14 cellular contexts compared by ENCODE assay signal in genomic region chr20:33829636-33830035, GRCh38. TPM values are rescaled to one million over a fixed set of nuclear protein-coding genes. Genes with fewer than 3 reads are reported as not detected.
DNase-seq lines count a peak whose midpoint lies in the region; ATAC-seq, FAIRE-seq and TF ChIP-seq lines count a peak whose summit lies in the region.
"Had no signal": no experiment of that assay in that cellular context is flagged by ENCODE, and none has a peak within 500 bp of the region (broad histone marks: within the 10 kb centered on the region; RNA-seq: fewer than 3 reads in every experiment).

No MANE protein-coding gene starts in this region.

- H3K4me2 ChIP-seq in astrocyte (ENCODE audit: low read length) (no peak overlapping the region), HepG2 (ENCODE audit: low read depth, low read length) (no peak overlapping the region)

- in situ Hi-C loops in HepG2 (cut with HindIII; ENCODE audit: extremely low pct_ligation_motif_present, low pct_unique_long_range_greater_than_20kb): no loop called here

- H3K9me3 ChIP-seq in heart left ventricle: no peaks in the 10 kb centered on the region
- no peaks in the 10 kb centered on the region for H3K9me3 ChIP-seq in astrocyte (ENCODE audit: insufficient read depth, low read depth, low read length)
- no peaks in the 10 kb centered on the region for H3K9me3 ChIP-seq in HepG2 (ENCODE audit: low read length)

- TF ChIP-seq POLR2A in heart left ventricle (IDR thresholded peaks at IDR 0.05): no peak
- TF ChIP-seq POLR2A in HepG2 (IDR thresholded peaks at IDR 0.05; ENCODE audit: insufficient read depth in 1 of 2, low read depth in 2 of 2, low read length in 2 of 2): no peak

- H3K9ac ChIP-seq in astrocyte (ENCODE audit: low read length) (no peak overlapping the region), HepG2 (ENCODE audit: insufficient read depth, low read depth, low read length) (no peak overlapping the region)

- intact Hi-C loops in heart left ventricle (cut with DNase I): no loop called here
- intact Hi-C loops in cardiac septum (cut with DNase I): no loop called here
- intact Hi-C loops in HepG2 (cut with micrococcal nuclease; ENCODE audit: unreplicated experiment): loop anchor here (10.0 kb wide), 1 partner anchor 75 kb away; no protein-coding TSS in a partner anchor

- H3K4me1 ChIP-seq in heart left ventricle: peaks cover 8 to 100% (median 89%) of the 10 kb centered on the region in 12 donors
- peaks cover 11% of the 10 kb centered on the region for H3K4me1 ChIP-seq in astrocyte (ENCODE audit: insufficient read depth, low read length)
- H3K4me1 ChIP-seq in urinary bladder (ENCODE audit: insufficient read depth): peaks cover 9% of the 10 kb centered on the region
- peaks cover 49% of the 10 kb centered on the region for H3K4me1 ChIP-seq in HepG2 (ENCODE audit: insufficient read depth, low read length)

- no peak for ATAC-seq in heart left ventricle
- no peak for ATAC-seq in naive thymus-derived CD8-positive, alpha-beta T cell
- ATAC-seq in HG02571 (IDR thresholded peaks at IDR 0.05; ENCODE audit: unreplicated experiment): no peak
- no peak for ATAC-seq in HepG2
- no peak for ATAC-seq in GM19328 (IDR thresholded peaks at IDR 0.05; ENCODE audit: unreplicated experiment)

- H3K4me3 Mint-ChIP-seq in astrocyte (ENCODE audit: unreplicated experiment): peak overlapping the region; percentile 3
- H3K4me3 Mint-ChIP-seq in naive thymus-derived CD8-positive, alpha-beta T cell: peak overlapping the region in 1 of 10 donors; percentile 20
- H3K4me3 Mint-ChIP-seq: activated CD4-positive, alpha-beta memory T cell treated with anti-CD3 and anti-CD28 coated beads for 36 hours had no signal

- no peaks in the 10 kb centered on the region for H3K9me3 Mint-ChIP-seq in astrocyte (ENCODE audit: unreplicated experiment)
- H3K9me3 Mint-ChIP-seq in naive thymus-derived CD8-positive, alpha-beta T cell: no peaks in the 10 kb centered on the region
- H3K9me3 Mint-ChIP-seq: activated CD4-positive, alpha-beta memory T cell treated with anti-CD3 and anti-CD28 coated beads for 36 hours had no signal

- POLR2A ChIA-PET in naive thymus-derived CD8-positive, alpha-beta T cell (lab: Charles Lee): no interaction called here
- POLR2A ChIA-PET in HepG2 (lab: Yijun Ruan, JAX): no interaction called here

- H3K27ac ChIP-seq in heart left ventricle (peak overlapping the region in 9 of 12 donors; percentile 3 to 69 (median 41)), astrocyte (ENCODE audit: low read depth, low read length) (no peak overlapping the region), urinary bladder (ENCODE audit: low read depth) (peak overlapping the region; percentile 54), HepG2 (ENCODE audit: extremely low read length, insufficient read depth, low read length) (no peak overlapping the region)

- CTCF ChIA-PET in HepG2 (lab: Yijun Ruan, JAX; ENCODE audit: low intra/inter-chr PET ratio, low total read pairs): no interaction called here

- H3K36me3 ChIP-seq in heart left ventricle (peaks cover 0 to 5% (median 0%) of the 10 kb centered on the region in 9 donors), astrocyte (ENCODE audit: insufficient read depth, low read length) (no peaks in the 10 kb centered on the region), urinary bladder (ENCODE audit: insufficient read depth) (no peaks in the 10 kb centered on the region), HepG2 (replicated peaks in 1 of 2; ENCODE audit: control insufficient read depth in 1 of 2, insufficient read depth in 2 of 2, low read length in 2 of 2) (peaks cover 5 to 17% of the 10 kb centered on the region in 2 experiments; a peak in 3 of 5 replicates)

- no peak for TF ChIP-seq RAD21 in HepG2 (CRISPR knock-in tag; IDR thresholded peaks at IDR 0.05)

- DNase-seq in heart left ventricle: no peak
- DNase-seq in cardiac septum (ENCODE audit: low spot score): no peak
- DNase-seq in astrocyte (ENCODE audit: low read depth): no peak
- DNase-seq in naive thymus-derived CD8-positive, alpha-beta T cell: no peak
- DNase-seq in HepG2 (ENCODE audit: low spot score): no peak
- DNase-seq: activated CD4-positive, alpha-beta memory T cell treated with anti-CD3 and anti-CD28 coated beads for 36 hours; DND-41; GOT3; NCI-H146 had no signal

- H4K20me1 ChIP-seq in astrocyte (ENCODE audit: insufficient read depth, low read length): peaks cover 98% of the 10 kb centered on the region
- H4K20me1 ChIP-seq in HepG2 (ENCODE audit: insufficient read depth, low read length): peaks cover 28% of the 10 kb centered on the region

- no TSS peak for BruUV-seq in HepG2 (replicated peaks; lab: Mats Ljungman, UMichigan)

- TF ChIP-seq EP300 in HepG2 (IDR thresholded peaks at IDR 0.05; ENCODE audit: low read depth in 2 of 2, low read length in 2 of 2) (no peak), HepG2 (CRISPR knock-in tag; IDR thresholded peaks at IDR 0.05; ENCODE audit: borderline replicate concordance) (no peak)

- no peak overlapping the region for H2AFZ ChIP-seq in astrocyte (ENCODE audit: low read depth, low read length)
- no peak overlapping the region for H2AFZ ChIP-seq in HepG2 (ENCODE audit: low read length)

- no peaks in the 10 kb centered on the region for H3K27me3 ChIP-seq in heart left ventricle
- H3K27me3 ChIP-seq in astrocyte (ENCODE audit: insufficient read depth, low read length): no peaks in the 10 kb centered on the region
- H3K27me3 ChIP-seq in HepG2 (ENCODE audit: control insufficient read depth in 1 of 2, insufficient read depth in 2 of 2, low read length in 2 of 2): no peaks in the 10 kb centered on the region

- TF ChIP-seq CTCF in heart left ventricle (IDR thresholded peaks at IDR 0.05) (no peak), astrocyte (IDR thresholded peaks at IDR 0.05; ENCODE audit: insufficient read depth, low read depth, low read length) (no peak), HepG2 (CRISPR knock-in tag; IDR thresholded peaks at IDR 0.05) (no peak)

- no peaks in the 10 kb centered on the region for H3K27me3 Mint-ChIP-seq in astrocyte (ENCODE audit: low read depth, unreplicated experiment)
- H3K27me3 Mint-ChIP-seq in naive thymus-derived CD8-positive, alpha-beta T cell: no peaks in the 10 kb centered on the region
- H3K27me3 Mint-ChIP-seq: activated CD4-positive, alpha-beta memory T cell treated with anti-CD3 and anti-CD28 coated beads for 36 hours had no signal

- FAIRE-seq in astrocyte (lab: Jason Lieb, UNC) (no peak), HepG2 (lab: Jason Lieb, UNC) (no peak)
- FAIRE-seq: GM12892 had no signal

- no peak overlapping the region for H3K27ac Mint-ChIP-seq in astrocyte (ENCODE audit: unreplicated experiment)
- H3K27ac Mint-ChIP-seq in naive thymus-derived CD8-positive, alpha-beta T cell: peak overlapping the region in 8 of 10 donors; percentile 2 to 82 (median 36)
- H3K27ac Mint-ChIP-seq: activated CD4-positive, alpha-beta memory T cell treated with anti-CD3 and anti-CD28 coated beads for 36 hours had no signal

- peaks cover 14% of the 10 kb centered on the region for H3K36me3 Mint-ChIP-seq in astrocyte (ENCODE audit: low read depth, unreplicated experiment)
- H3K36me3 Mint-ChIP-seq in naive thymus-derived CD8-positive, alpha-beta T cell: peaks cover 8 to 46% (median 11%) of the 10 kb centered on the region in 3 donors

- WGBS in heart left ventricle, 4 donors: 55 to 72% (median 58%) methylated on average over 3 of the region's 3 CpGs
- 41% methylated on average over 3 of the region's 3 CpGs for WGBS in urinary bladder
- WGBS in HepG2 (ENCODE audit: low lambda C conversion rate): 89% methylated on average over 3 of the region's 3 CpGs

- H3K4me3 ChIP-seq in heart left ventricle: no peak overlapping the region
- no peak overlapping the region for H3K4me3 ChIP-seq in astrocyte (ENCODE audit: insufficient read depth, low read depth, low read length)
- no peak overlapping the region for H3K4me3 ChIP-seq in urinary bladder (ENCODE audit: low read depth, low read length)
- H3K4me3 ChIP-seq in HepG2 (replicated peaks in 1 of 3; ENCODE audit: insufficient read depth in 1 of 3, low read depth in 2 of 3, low read length in 3 of 3): no peak overlapping the region
- H3K4me3 ChIP-seq: lung had no signal

- peaks cover 31% of the 10 kb centered on the region for H3K4me1 Mint-ChIP-seq in astrocyte (ENCODE audit: low read depth, unreplicated experiment)
- peaks cover 54 to 85% (median 79%) of the 10 kb centered on the region in 4 donors for H3K4me1 Mint-ChIP-seq in naive thymus-derived CD8-positive, alpha-beta T cell

- peaks cover 95% of the 10 kb centered on the region for H3K79me2 ChIP-seq in astrocyte (ENCODE audit: insufficient read depth, low read length)
- peaks cover 58% of the 10 kb centered on the region for H3K79me2 ChIP-seq in HepG2 (ENCODE audit: insufficient read depth, low read length)

RNA-seq across cellular contexts. Expression of gene CHMP4B, which starts 18.5 kb away (rescaled TPM):
- 100 to 1,000 TPM in 5 of 9 donors, 10 to 100 TPM in 4; 46.2 to 225 (median 106) TPM for total RNA-seq in heart left ventricle
- polyA plus RNA-seq in heart left ventricle: 100 to 1,000 TPM; 127 to 233 TPM
- total RNA-seq in cardiac septum: 101 TPM
- total RNA-seq in astrocyte: 85.0 and 90.6 TPM in 2 replicates
- 10 to 100 TPM; 57.5 to 59.5 TPM for total RNA-seq in naive thymus-derived CD8-positive, alpha-beta T cell
- polyA plus RNA-seq in naive thymus-derived CD8-positive, alpha-beta T cell: 1 to 10 TPM; 4.0 to 5.0 (median 4.8) TPM
- 33.5 TPM for total RNA-seq in urinary bladder
- polyA plus RNA-seq in urinary bladder: 193 TPM
- 40.1 and 55.7 TPM in 2 replicates for total RNA-seq in HepG2 (2016; rRNA removed; fragmentation: Illumina TruSeq; extraction: Trizol)
- 21.5 and 22.5 TPM in 2 replicates for total RNA-seq in HepG2 (2016; cell fraction: cytosol; rRNA removed; fragmentation: Illumina TruSeq; extraction: Trizol; ENCODE audit: low read depth)
- total RNA-seq in HepG2 (2016; cell fraction: insoluble cytoplasmic fraction; rRNA removed; fragmentation: Illumina TruSeq; extraction: Trizol): 38.1 and 49.5 TPM in 2 replicates
- total RNA-seq in HepG2 (2016; cell fraction: membrane; rRNA removed; fragmentation: Illumina TruSeq; extraction: Trizol): 48.4 and 51.3 TPM in 2 replicates
- 20.3 and 20.7 TPM in 2 replicates for total RNA-seq in HepG2 (2016; cell fraction: nucleus; rRNA removed; fragmentation: Illumina TruSeq; extraction: Trizol)
- 45.6 and 53.3 TPM in 2 replicates for polyA plus RNA-seq in HepG2 (2011; rRNA removed)
- polyA plus RNA-seq in HepG2 (2011; cell fraction: cytosol; rRNA removed): 41.0 and 57.4 TPM in 2 replicates
- 16.8 and 22.7 TPM in 2 replicates for polyA plus RNA-seq in HepG2 (2011; cell fraction: nucleus; rRNA removed)
- polyA plus RNA-seq in HepG2 (2012): 89.7 and 106 TPM in 2 replicates
- polyA plus RNA-seq in HepG2 (2016; cell fraction: cytosol; fragmentation: Illumina TruSeq; extraction: Trizol; ENCODE audit: low read depth): 70.9 and 93.4 TPM in 2 replicates
- 148 and 160 TPM in 2 replicates for polyA plus RNA-seq in HepG2 (2016; cell fraction: insoluble cytoplasmic fraction; fragmentation: Illumina TruSeq; extraction: Trizol; ENCODE audit: low read depth)
- polyA plus RNA-seq in HepG2 (2016; cell fraction: membrane; fragmentation: Illumina TruSeq; extraction: Trizol; ENCODE audit: low read depth): 107 and 129 TPM in 2 replicates
- 88.7 and 93.2 TPM in 2 replicates for polyA plus RNA-seq in HepG2 (2016; cell fraction: nucleus; fragmentation: Illumina TruSeq; extraction: Trizol; ENCODE audit: insufficient read depth, low read depth)
- polyA minus RNA-seq in HepG2 (2011; rRNA and poly(A)+ RNA removed; ENCODE audit: low replicate concordance): 12.1 and 18.5 TPM in 2 replicates
- 23.5 and 28.2 TPM in 2 replicates for polyA minus RNA-seq in HepG2 (2011; cell fraction: cytosol; rRNA and poly(A)+ RNA removed)
- 9.5 and 11.8 TPM in 2 replicates for polyA minus RNA-seq in HepG2 (2011; cell fraction: nucleus; rRNA and poly(A)+ RNA removed)

Comparison
In these comparisons a context has a peak if more than half of its experiments do, and no peak if none do; other contexts are left out.
1. H3K27ac ChIP-seq: peak in heart left ventricle (9 of 12) and urinary bladder (single experiment); none in astrocyte (single experiment) and HepG2 (single experiment).